In the genomic region with DNA sequence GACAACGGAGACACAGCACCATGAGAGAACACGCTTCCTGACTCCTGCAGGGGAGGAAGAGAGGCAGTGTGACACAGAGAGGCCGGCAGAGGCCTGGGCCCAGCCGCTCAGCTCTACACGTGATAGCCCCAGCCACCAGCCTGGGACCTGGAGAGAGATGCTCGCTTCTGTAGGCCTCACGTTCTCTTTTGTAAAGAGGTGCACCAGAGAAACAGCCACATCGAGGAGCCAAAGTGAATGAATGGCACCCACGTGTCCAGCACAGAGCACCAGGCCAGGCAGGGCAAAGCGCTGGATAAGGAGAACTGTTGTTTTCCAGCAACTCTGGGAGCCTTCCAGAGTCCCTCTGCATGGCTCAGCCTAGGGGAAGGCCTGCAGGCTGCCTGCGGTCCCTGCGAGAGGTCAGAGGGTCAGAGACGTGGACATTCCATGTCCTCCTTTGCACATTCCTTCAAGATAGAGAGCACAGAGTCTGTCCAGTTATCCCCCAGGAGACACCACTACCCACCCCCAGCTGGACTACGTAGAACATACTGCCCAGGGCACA, we compare ENCODE assay signal across 16 cellular contexts. TPM values are rescaled to one million over a fixed set of nuclear protein-coding genes. Genes with fewer than 3 reads are reported as not detected.
A peak's percentile ranks its signal among the peaks of the same experiment; 100 is the strongest.
DNase-seq lines count a peak whose midpoint lies in the region; ATAC-seq and TF ChIP-seq lines count a peak whose summit lies in the region.
"Had no signal": no experiment of that assay in that cellular context is flagged by ENCODE, and none has a peak within 500 bp of the region (broad histone marks: within the 10 kb centered on the region; RNA-seq: fewer than 3 reads in every experiment).

No MANE protein-coding gene starts in this region.

- intact Hi-C loops in mucosa of descending colon (cut with DNase I, micrococcal nuclease): no loop called here

- POLR2A ChIA-PET in RWPE1 (lab: Yijun Ruan, JAX; ENCODE audit: low non-redundant PET): no interaction called here

- DNase-seq in LHCN-M2 (ENCODE audit: low read depth) (peak; percentile 72), fibroblast of pulmonary artery (ENCODE audit: low read depth) (peak; percentile 40), RWPE1 (ENCODE audit: low spot score) (no peak), T1000 (lab: John Stamatoyannopoulos, UW) (no peak), mucosa of descending colon (no peak)
- DNase-seq in stimulated activated naive CD4-positive, alpha-beta T cell (lab: John Stamatoyannopoulos, UW): no peak
- DNase-seq: endodermal cell, NCI-H1436, NCI-H524 treated with DMSO at 0.1 percent for 48 hours, SJCRH30 had no signal

- H3K9ac ChIP-seq in subcutaneous abdominal adipose tissue (ENCODE audit: low read length in 5 of 5): peak overlapping the region in 1 of 5 donors; percentile 28

- H3K4me3 ChIP-seq in fibroblast of pulmonary artery (replicated peaks; ENCODE audit: low read depth, low read length): no peak overlapping the region
- H3K4me3 ChIP-seq in mesodermal cell (ENCODE audit: extremely low read depth, insufficient read depth, low read length, poor library complexity, severe bottlenecking): no peak overlapping the region
- no peak overlapping the region for H3K4me3 ChIP-seq in subcutaneous abdominal adipose tissue (ENCODE audit: low read depth in 1 of 5, low read length in 5 of 5)
- H3K4me3 ChIP-seq in mucosa of descending colon: no peak overlapping the region
- H3K4me3 ChIP-seq: GM12878, SJCRH30 had no signal

- peaks cover 2 to 10% (median 6%) of the 10 kb centered on the region in 5 donors for H3K27me3 ChIP-seq in subcutaneous abdominal adipose tissue (ENCODE audit: control insufficient read depth in 5 of 5, insufficient read depth in 4 of 5, low read length in 5 of 5)
- H3K27me3 ChIP-seq: SJCRH30 had no signal

- H3K36me3 ChIP-seq in mesodermal cell (ENCODE audit: control insufficient read depth, insufficient read depth, low read length) (peaks cover 5% of the 10 kb centered on the region), subcutaneous abdominal adipose tissue (ENCODE audit: control insufficient read depth in 5 of 5, insufficient read depth in 5 of 5, low read length in 5 of 5) (peaks cover 0 to 9% (median 3%) of the 10 kb centered on the region in 5 donors), mucosa of descending colon (ENCODE audit: low read depth) (no peaks in the 10 kb centered on the region)
- H3K36me3 ChIP-seq: SJCRH30 had no signal

- no peak for ATAC-seq in mucosa of descending colon
- ATAC-seq: GM12878 had no signal

- TF ChIP-seq CTCF in fibroblast of pulmonary artery (IDR thresholded peaks at IDR 0.05; ENCODE audit: low read length, missing control alignments) (no peak), RWPE1 (conservative IDR thresholded peaks at IDR 0.05; ENCODE audit: low read depth) (no peak), mucosa of descending colon (IDR thresholded peaks at IDR 0.05) (no peak)

- CTCF ChIA-PET in RWPE1 (lab: Yijun Ruan, JAX): interaction anchor here (1.4 kb wide), 1 partner anchor 11 kb away, joined by 5 read pairs; no protein-coding TSS in a partner anchor

- H3K4me1 ChIP-seq in mesodermal cell (ENCODE audit: control insufficient read depth, insufficient read depth, low read length, poor library complexity, severe bottlenecking) (peaks cover 27% of the 10 kb centered on the region), subcutaneous abdominal adipose tissue (ENCODE audit: control insufficient read depth in 5 of 5, insufficient read depth in 5 of 5, low read length in 5 of 5) (peaks cover 15 to 92% (median 70%) of the 10 kb centered on the region in 5 donors), mucosa of descending colon (ENCODE audit: low read depth) (peaks cover 3% of the 10 kb centered on the region)
- H3K4me1 ChIP-seq: SJCRH30 had no signal

- 88 to 94% methylated on average over 14 of the region's 14 CpGs for WGBS in mesodermal cell (ENCODE audit: insufficient coverage in 2 of 2), 2 experiments

- H3K9me3 ChIP-seq in mesodermal cell (ENCODE audit: control insufficient read depth, low read length) (no peaks in the 10 kb centered on the region), subcutaneous abdominal adipose tissue (ENCODE audit: control insufficient read depth in 5 of 5, low read length in 5 of 5) (no peaks in the 10 kb centered on the region), mucosa of descending colon (no peaks in the 10 kb centered on the region)
- H3K9me3 ChIP-seq: SJCRH30 had no signal

- H3K27ac ChIP-seq in mesodermal cell (ENCODE audit: low read depth, low read length, severe bottlenecking) (peak overlapping the region; percentile 64), subcutaneous abdominal adipose tissue (ENCODE audit: low read depth, low read length) (peak overlapping the region; percentile 69), RWPE1 (no peak overlapping the region)
- H3K27ac ChIP-seq: SJCRH30, VCaP had no signal

RNA-seq across cellular contexts. Expression of a gene that starts 14.2 kb away (rescaled TPM):
- 1.9 and 2.3 TPM in 2 replicates for total RNA-seq in LHCN-M2 (2014; rRNA removed)
- polyA plus RNA-seq in LHCN-M2 (2012): 83.4 TPM
- 6.5 TPM for polyA plus RNA-seq in mesodermal cell (2013, experiment 1 of 2)
- polyA plus RNA-seq in mesodermal cell (2013, experiment 2 of 2): 5.1 TPM
- total RNA-seq in mucosa of descending colon: 100 to 1,000 TPM in 1 of 3 donors, 10 to 100 TPM in 2; 12.5 to 478 (median 29.9) TPM

RNA-seq across cellular contexts. Expression of a gene that starts 15.2 kb away (rescaled TPM):
- total RNA-seq in LHCN-M2 (2014; rRNA removed) (not detected in 2 replicates), mucosa of descending colon (under 1 TPM in 1 of 3 donors, not detected in 2; 0.51 TPM)
- 1.3 TPM for polyA plus RNA-seq in LHCN-M2 (2012)
- polyA plus RNA-seq in mesodermal cell (2013, experiment 1 of 2): 0.96 TPM
- polyA plus RNA-seq in mesodermal cell (2013, experiment 2 of 2): 0.86 TPM
- total RNA-seq: GM12878, H1, SJCRH30 had no signal
- polyA plus RNA-seq: BJ, GM12878 had no signal

RNA-seq across cellular contexts. Expression of a gene that starts 40.2 kb away (rescaled TPM):
- 6.0 and 6.5 TPM in 2 replicates for total RNA-seq in LHCN-M2 (2014; rRNA removed)
- polyA plus RNA-seq in LHCN-M2 (2012): not detected
- 6.5 TPM for polyA plus RNA-seq in mesodermal cell (2013, experiment 1 of 2)
- polyA plus RNA-seq in mesodermal cell (2013, experiment 2 of 2): 7.6 TPM
- 1 to 10 TPM; 5.1 to 8.8 (median 8.1) TPM for total RNA-seq in mucosa of descending colon

Comparison
In these comparisons a context has a peak if more than half of its experiments do, and no peak if none do; other contexts are left out.
1. DNase-seq: peak in LHCN-M2 (single experiment) and fibroblast of pulmonary artery (single experiment); none in stimulated activated naive CD4-positive, alpha-beta T cell (0 of 6), RWPE1 (single experiment), T1000 (single experiment) and mucosa of descending colon (0 of 3).